9 cellular contexts compared by ENCODE assay signal in the genomic region with DNA sequence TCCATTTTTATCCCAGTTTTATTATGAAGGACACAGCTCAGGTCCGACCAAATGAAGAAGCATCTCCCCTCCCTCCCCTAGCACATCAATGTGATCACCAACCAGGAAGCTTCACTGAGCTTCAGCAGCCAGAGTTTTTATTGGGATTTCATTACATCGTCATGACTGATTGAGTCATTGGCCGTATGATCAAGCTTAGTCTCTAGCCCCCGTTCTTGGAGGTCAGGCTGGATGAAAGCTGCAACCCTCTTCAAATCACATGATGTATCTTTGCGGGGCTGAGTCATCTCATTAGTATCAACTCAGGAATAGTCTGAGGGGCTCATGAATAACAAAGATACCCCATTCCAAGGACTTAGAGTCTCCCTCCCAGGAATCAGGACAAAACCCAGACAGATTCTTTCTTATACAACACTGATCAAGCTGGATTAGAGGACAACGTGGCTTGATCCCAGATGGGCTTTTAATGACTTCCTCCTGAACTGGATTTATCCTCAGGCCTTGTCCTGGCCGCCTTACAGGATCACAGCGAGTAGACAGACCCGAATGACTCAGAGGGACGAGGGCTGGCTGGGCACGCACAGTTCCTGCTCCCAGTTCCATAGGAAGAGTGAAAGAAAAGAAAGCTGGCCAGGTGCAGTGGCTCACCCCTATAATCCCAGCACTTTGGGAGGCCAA. TPM values are rescaled to one million over a fixed set of nuclear protein-coding genes. Genes with fewer than 3 reads are reported as not detected.
A peak's percentile ranks its signal among the peaks of the same experiment; 100 is the strongest.
DNase-seq lines count a peak whose midpoint lies in the region; ATAC-seq, FAIRE-seq and TF ChIP-seq lines count a peak whose summit lies in the region.
"Had no signal": no experiment of that assay in that cellular context is flagged by ENCODE, and none has a peak within 500 bp of the region (broad histone marks: within the 10 kb centered on the region; RNA-seq: fewer than 3 reads in every experiment).

No MANE protein-coding gene starts in this region.

- H3K36me3 ChIP-seq in adipocyte (ENCODE audit: control insufficient read depth, insufficient read depth, low read length, severe bottlenecking), result peaks cover 14% of the 10 kb centered on the region
- H3K36me3 ChIP-seq in suprapubic skin, result peaks cover 31% of the 10 kb centered on the region
- H3K36me3 ChIP-seq: pancreas had no signal

- no peak for TF ChIP-seq EP300 in suprapubic skin (IDR thresholded peaks at IDR 0.05)

- H3K4me3 ChIP-seq in adipocyte (ENCODE audit: low read length) (no peak overlapping the region), suprapubic skin (no peak overlapping the region)
- H3K4me3 ChIP-seq: pancreas had no signal

- no peak for ATAC-seq in GM21528 (IDR thresholded peaks at IDR 0.05; ENCODE audit: low FRiP score, unreplicated experiment)

- WGBS in suprapubic skin, result 51% methylated on average over 11 of the region's 11 CpGs

- H3K27me3 ChIP-seq in adipocyte (replicated peaks; ENCODE audit: control insufficient read depth, insufficient read depth, low read length), result no peaks in the 10 kb centered on the region
- H3K27me3 ChIP-seq in suprapubic skin, result no peaks in the 10 kb centered on the region
- H3K27me3 ChIP-seq: pancreas had no signal

- FAIRE-seq in H54 (lab: Jason Lieb, UNC), result no peak
- FAIRE-seq: pancreas had no signal

- peaks cover 9% of the 10 kb centered on the region for H3K9me3 ChIP-seq in adipocyte (ENCODE audit: control insufficient read depth, low read length)
- no peaks in the 10 kb centered on the region for H3K9me3 ChIP-seq in suprapubic skin
- H3K9me3 ChIP-seq: pancreas had no signal

- peak overlapping the region; percentile 43 for H3K9ac ChIP-seq in adipocyte (ENCODE audit: low read length)

- DNase-seq in H54 (ENCODE audit: insufficient read length, low spot score), result peak; percentile 67
- peak; percentile 92 for DNase-seq in adipocyte (ENCODE audit: low read depth)
- peak; percentile 88 for DNase-seq in glomerular visceral epithelial cell (ENCODE audit: extremely low spot score)
- DNase-seq in suprapubic skin (ENCODE audit: low spot score in 2 of 2), result peak in 1 of 2 donors; percentile 85
- no peak for DNase-seq in stimulated activated CD8-positive, alpha-beta memory T cell treated with anti-CD3 and anti-CD28 coated beads, Interleukin-4, amount 100 ng/mL, for 48 hours
- DNase-seq in NCI-H2196 (lab: John Stamatoyannopoulos, UW; ENCODE audit: unreplicated experiment), result no peak
- no peak for DNase-seq in activated CD4-positive, alpha-beta T cell treated with anti-CD3 and anti-CD28 coated beads for 1 hour
- DNase-seq: pancreas had no signal

- TF ChIP-seq POLR2A in H54 (IDR thresholded peaks at IDR 0.05; ENCODE audit: low read depth, low read length), result no peak
- TF ChIP-seq POLR2A in suprapubic skin (IDR thresholded peaks at IDR 0.05), result no peak

- H3K4me1 ChIP-seq in adipocyte (ENCODE audit: control insufficient read depth, insufficient read depth, low read length) (peaks cover 47% of the 10 kb centered on the region), suprapubic skin (peaks cover 52% of the 10 kb centered on the region)
- H3K4me1 ChIP-seq: pancreas had no signal

- TF ChIP-seq CTCF in suprapubic skin (IDR thresholded peaks at IDR 0.05), result no peak

- H3K27ac ChIP-seq in suprapubic skin, result peak overlapping the region; percentile 81
- H3K27ac ChIP-seq: pancreas had no signal

RNA-seq across cellular contexts. Expression of a gene that starts 14.5 kb away (rescaled TPM):
- 10 to 100 TPM; 12.8 to 21.5 (median 17.2) TPM for total RNA-seq in suprapubic skin

Comparison
In these comparisons a context has a peak if more than half of its experiments do, and no peak if none do; other contexts are left out.
1. DNase-seq: peak in H54 (single experiment), adipocyte (single experiment) and glomerular visceral epithelial cell (single experiment); none in stimulated activated CD8-positive, alpha-beta memory T cell treated with anti-CD3 and anti-CD28 coated beads, Interleukin-4, amount 100 ng/mL, for 48 hours (single experiment), NCI-H2196 (single experiment) and activated CD4-positive, alpha-beta T cell treated with anti-CD3 and anti-CD28 coated beads for 1 hour (single experiment).